In the genomic region with DNA sequence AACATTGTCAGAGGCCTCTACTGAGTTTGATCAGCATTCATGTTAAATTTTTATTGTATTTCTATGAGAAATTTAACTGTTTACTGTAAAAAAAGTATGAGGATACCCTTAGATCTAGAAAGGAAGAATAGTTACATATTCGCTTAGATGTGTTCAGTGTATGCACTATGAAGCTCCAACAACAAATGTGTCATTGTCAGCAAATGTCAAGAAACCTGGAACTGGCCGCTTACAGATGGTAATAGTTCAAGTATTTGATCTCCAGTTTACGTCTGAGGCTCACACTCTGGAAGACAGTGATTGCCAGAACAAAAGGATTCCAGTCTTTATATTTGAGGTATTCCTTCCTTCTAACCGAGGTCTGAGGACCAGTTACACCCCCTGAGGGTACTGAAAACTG, we compare ENCODE assay signal across 4 cellular contexts.
A peak's percentile ranks its signal among the peaks of the same experiment; 100 is the strongest.
TF ChIP-seq lines count a peak whose summit lies in the region.

No MANE protein-coding gene starts in this region.

TF ChIP-seq in SK-N-SH, 30 proteins besides CTCF, POLR2A, EP300 and RAD21:
- TF ChIP-seq SIN3A (IDR thresholded peaks at IDR 0.05; ENCODE audit: borderline replicate concordance, low read depth, low read length) (no peak), ELF1 (IDR thresholded peaks at IDR 0.05) (no peak), RXRA (IDR thresholded peaks at IDR 0.05; ENCODE audit: borderline replicate concordance, low read depth) (no peak), MXI1 (IDR thresholded peaks at IDR 0.05; ENCODE audit: low read depth, low read length) (no peak), YY1 (IDR thresholded peaks at IDR 0.05; ENCODE audit: low read depth) (no peak), RCOR1 (IDR thresholded peaks at IDR 0.05; ENCODE audit: low read length) (no peak), GABPA (IDR thresholded peaks at IDR 0.05; ENCODE audit: low read depth) (no peak), POLR2AphosphoS5 (IDR thresholded peaks at IDR 0.05; ENCODE audit: low read depth, low read length) (no peak), JUND (IDR thresholded peaks at IDR 0.05) (no peak)
- TF ChIP-seq, protein P1, sequence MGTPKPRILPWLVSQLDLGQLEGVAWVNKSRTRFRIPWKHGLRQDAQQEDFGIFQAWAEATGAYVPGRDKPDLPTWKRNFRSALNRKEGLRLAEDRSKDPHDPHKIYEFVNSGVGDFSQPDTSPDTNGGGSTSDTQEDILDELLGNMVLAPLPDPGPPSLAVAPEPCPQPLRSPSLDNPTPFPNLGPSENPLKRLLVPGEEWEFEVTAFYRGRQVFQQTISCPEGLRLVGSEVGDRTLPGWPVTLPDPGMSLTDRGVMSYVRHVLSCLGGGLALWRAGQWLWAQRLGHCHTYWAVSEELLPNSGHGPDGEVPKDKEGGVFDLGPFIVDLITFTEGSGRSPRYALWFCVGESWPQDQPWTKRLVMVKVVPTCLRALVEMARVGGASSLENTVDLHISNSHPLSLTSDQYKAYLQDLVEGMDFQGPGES (IDR thresholded peaks at IDR 0.05; ENCODE audit: low read depth, low read length) = no peak
- TF ChIP-seq, protein P2, sequence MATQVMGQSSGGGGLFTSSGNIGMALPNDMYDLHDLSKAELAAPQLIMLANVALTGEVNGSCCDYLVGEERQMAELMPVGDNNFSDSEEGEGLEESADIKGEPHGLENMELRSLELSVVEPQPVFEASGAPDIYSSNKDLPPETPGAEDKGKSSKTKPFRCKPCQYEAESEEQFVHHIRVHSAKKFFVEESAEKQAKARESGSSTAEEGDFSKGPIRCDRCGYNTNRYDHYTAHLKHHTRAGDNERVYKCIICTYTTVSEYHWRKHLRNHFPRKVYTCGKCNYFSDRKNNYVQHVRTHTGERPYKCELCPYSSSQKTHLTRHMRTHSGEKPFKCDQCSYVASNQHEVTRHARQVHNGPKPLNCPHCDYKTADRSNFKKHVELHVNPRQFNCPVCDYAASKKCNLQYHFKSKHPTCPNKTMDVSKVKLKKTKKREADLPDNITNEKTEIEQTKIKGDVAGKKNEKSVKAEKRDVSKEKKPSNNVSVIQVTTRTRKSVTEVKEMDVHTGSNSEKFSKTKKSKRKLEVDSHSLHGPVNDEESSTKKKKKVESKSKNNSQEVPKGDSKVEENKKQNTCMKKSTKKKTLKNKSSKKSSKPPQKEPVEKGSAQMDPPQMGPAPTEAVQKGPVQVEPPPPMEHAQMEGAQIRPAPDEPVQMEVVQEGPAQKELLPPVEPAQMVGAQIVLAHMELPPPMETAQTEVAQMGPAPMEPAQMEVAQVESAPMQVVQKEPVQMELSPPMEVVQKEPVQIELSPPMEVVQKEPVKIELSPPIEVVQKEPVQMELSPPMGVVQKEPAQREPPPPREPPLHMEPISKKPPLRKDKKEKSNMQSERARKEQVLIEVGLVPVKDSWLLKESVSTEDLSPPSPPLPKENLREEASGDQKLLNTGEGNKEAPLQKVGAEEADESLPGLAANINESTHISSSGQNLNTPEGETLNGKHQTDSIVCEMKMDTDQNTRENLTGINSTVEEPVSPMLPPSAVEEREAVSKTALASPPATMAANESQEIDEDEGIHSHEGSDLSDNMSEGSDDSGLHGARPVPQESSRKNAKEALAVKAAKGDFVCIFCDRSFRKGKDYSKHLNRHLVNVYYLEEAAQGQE (IDR thresholded peaks at IDR 0.05; ENCODE audit: low read depth, low read length) = no peak
TF ChIP-seq in SK-N-SH: peak in this region for 0.

TF ChIP-seq in SK-N-SH treated with all-trans-retinoic acid at 6 μM for 48 hours, 23 proteins besides CTCF, POLR2A, EP300 and RAD21:
- no peak for TF ChIP-seq BACH2 (CRISPR knock-in tag; IDR thresholded peaks at IDR 0.05; ENCODE audit: borderline replicate concordance)
- no peak for TF ChIP-seq GLIS3 (CRISPR knock-in tag; IDR thresholded peaks at IDR 0.05)
- TF ChIP-seq ARNTL (CRISPR knock-in tag; IDR thresholded peaks at IDR 0.05; ENCODE audit: borderline replicate concordance, low read depth) = no peak
- TF ChIP-seq ESRRG (CRISPR knock-in tag; IDR thresholded peaks at IDR 0.05) = no peak
- TF ChIP-seq OSR1 (CRISPR knock-in tag; IDR thresholded peaks at IDR 0.05) = no peak
- no peak for TF ChIP-seq RARB (CRISPR knock-in tag; IDR thresholded peaks at IDR 0.05)
- no peak for TF ChIP-seq CSRNP3 (CRISPR knock-in tag; IDR thresholded peaks at IDR 0.05)

TF ChIP-seq in A549, 52 proteins besides CTCF, POLR2A, EP300 and RAD21:
- TF ChIP-seq, protein P3, sequence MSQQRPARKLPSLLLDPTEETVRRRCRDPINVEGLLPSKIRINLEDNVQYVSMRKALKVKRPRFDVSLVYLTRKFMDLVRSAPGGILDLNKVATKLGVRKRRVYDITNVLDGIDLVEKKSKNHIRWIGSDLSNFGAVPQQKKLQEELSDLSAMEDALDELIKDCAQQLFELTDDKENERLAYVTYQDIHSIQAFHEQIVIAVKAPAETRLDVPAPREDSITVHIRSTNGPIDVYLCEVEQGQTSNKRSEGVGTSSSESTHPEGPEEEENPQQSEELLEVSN (IDR thresholded peaks at IDR 0.05; ENCODE audit: borderline replicate concordance, low read depth) = no peak
- TF ChIP-seq HDAC2 (IDR thresholded peaks at IDR 0.05) (no peak), ZNF302 (CRISPR knock-in tag; IDR thresholded peaks at IDR 0.05) (no peak), MAFK (IDR thresholded peaks at IDR 0.05; ENCODE audit: partially characterized antibody) (peak; percentile 52), HOXB5 (CRISPR knock-in tag; IDR thresholded peaks at IDR 0.05) (no peak), FOXS1 (CRISPR knock-in tag; IDR thresholded peaks at IDR 0.05) (no peak)

TF ChIP-seq in IMR-90, 13 proteins besides CTCF, POLR2A, EP300 and RAD21:
- TF ChIP-seq FOS (IDR thresholded peaks at IDR 0.05; ENCODE audit: low read depth, low read length) (no peak), SMC3 (IDR thresholded peaks at IDR 0.05; ENCODE audit: low read depth, low read length) (no peak), MAFK (IDR thresholded peaks at IDR 0.05; ENCODE audit: low read depth, low read length) (peak; percentile 43; the same call in 1 of the 2 replicates), RCOR1 (IDR thresholded peaks at IDR 0.05; ENCODE audit: insufficient replicate concordance, low read length) (no peak)
